15 cellular contexts compared by ENCODE assay signal in genomic region chr5:108060340-108060739, GRCh38.
DNase-seq lines count a peak whose midpoint lies in the region; ATAC-seq and TF ChIP-seq lines count a peak whose summit lies in the region.
"Had no signal": no experiment of that assay in that cellular context is flagged by ENCODE, and none has a peak within 500 bp of the region (broad histone marks: within the 10 kb centered on the region; RNA-seq: fewer than 3 reads in every experiment).

No MANE protein-coding gene starts in this region.

- DNase-seq in DMS53 (lab: John Stamatoyannopoulos, UW) (peak; percentile 4), DMS53 treated with DMSO at 0.1 percent for 48 hours (lab: John Stamatoyannopoulos, UW; ENCODE audit: unreplicated experiment) (no peak), RKO (ENCODE audit: low spot score) (peak; percentile 3), endothelial cell (ENCODE audit: low spot score) (no peak), posterior vena cava (ENCODE audit: low spot score) (no peak)
- no peak for DNase-seq in activated naive CD8-positive, alpha-beta T cell treated with anti-CD3 and anti-CD28 coated beads, Interleukin-2, amount 50 U/mL, for 24 hours
- DNase-seq: CD4-positive, alpha-beta memory T cell; GM23248; HCEC 1CT; HFFc6; IMR-90 had no signal

- H3K9me3 Mint-ChIP-seq in endothelial cell (ENCODE audit: unreplicated experiment) = no peaks in the 10 kb centered on the region
- H3K9me3 Mint-ChIP-seq in activated naive CD8-positive, alpha-beta T cell treated with anti-CD3 and anti-CD28 coated beads, Interleukin-2, amount 50 U/mL, for 24 hours = no peaks in the 10 kb centered on the region
- H3K9me3 Mint-ChIP-seq: HFFc6 had no signal

- H3K27me3 Mint-ChIP-seq in endothelial cell (ENCODE audit: unreplicated experiment) = peaks cover 2% of the 10 kb centered on the region
- H3K27me3 Mint-ChIP-seq in activated naive CD8-positive, alpha-beta T cell treated with anti-CD3 and anti-CD28 coated beads, Interleukin-2, amount 50 U/mL, for 24 hours = no peaks in the 10 kb centered on the region
- H3K27me3 Mint-ChIP-seq: CD4-positive, alpha-beta memory T cell had no signal

- TF ChIP-seq CTCF in endothelial cell (IDR thresholded peaks at IDR 0.05; ENCODE audit: unreplicated experiment) = peak; percentile 45

- H3K36me3 Mint-ChIP-seq in endothelial cell (ENCODE audit: low read depth, unreplicated experiment) = no peaks in the 10 kb centered on the region
- no peaks in the 10 kb centered on the region for H3K36me3 Mint-ChIP-seq in activated naive CD8-positive, alpha-beta T cell treated with anti-CD3 and anti-CD28 coated beads, Interleukin-2, amount 50 U/mL, for 24 hours (ENCODE audit: low read depth)
- H3K36me3 Mint-ChIP-seq: CD14-positive monocyte had no signal

- peaks cover 3% of the 10 kb centered on the region for H3K4me1 Mint-ChIP-seq in endothelial cell (ENCODE audit: unreplicated experiment)
- no peaks in the 10 kb centered on the region for H3K4me1 Mint-ChIP-seq in activated naive CD8-positive, alpha-beta T cell treated with anti-CD3 and anti-CD28 coated beads, Interleukin-2, amount 50 U/mL, for 24 hours
- H3K4me1 Mint-ChIP-seq: CD4-positive, alpha-beta memory T cell had no signal

- intact Hi-C loops in posterior vena cava (cut with DNase I) = no loop called here

- no peak overlapping the region for H3K4me3 Mint-ChIP-seq in endothelial cell (ENCODE audit: unreplicated experiment)
- no peak overlapping the region for H3K4me3 Mint-ChIP-seq in activated naive CD8-positive, alpha-beta T cell treated with anti-CD3 and anti-CD28 coated beads, Interleukin-2, amount 50 U/mL, for 24 hours
- H3K4me3 Mint-ChIP-seq: CD14-positive monocyte; CD4-positive, alpha-beta memory T cell; HFFc6 had no signal

- H3K27ac Mint-ChIP-seq in endothelial cell (ENCODE audit: unreplicated experiment) = no peak overlapping the region
- H3K27ac Mint-ChIP-seq in activated naive CD8-positive, alpha-beta T cell treated with anti-CD3 and anti-CD28 coated beads, Interleukin-2, amount 50 U/mL, for 24 hours = no peak overlapping the region
- H3K27ac Mint-ChIP-seq: CD14-positive monocyte; CD4-positive, alpha-beta memory T cell; HFFc6 had no signal

- ATAC-seq in activated naive CD8-positive, alpha-beta T cell treated with anti-CD3 and anti-CD28 coated beads, Interleukin-2, amount 50 U/mL, for 24 hours = no peak
- no peak for ATAC-seq in HG03097 (IDR thresholded peaks at IDR 0.05; ENCODE audit: low FRiP score, unreplicated experiment)
- ATAC-seq: A549, K562 had no signal

Comparison
In these comparisons a context has a peak if more than half of its experiments do, and no peak if none do; other contexts are left out.
1. DNase-seq: peak in DMS53 (single experiment) and RKO (single experiment); none in DMS53 treated with DMSO at 0.1 percent for 48 hours (single experiment), endothelial cell (single experiment), activated naive CD8-positive, alpha-beta T cell treated with anti-CD3 and anti-CD28 coated beads, Interleukin-2, amount 50 U/mL, for 24 hours (single experiment) and posterior vena cava (single experiment).